9 cellular contexts compared by ENCODE assay signal in genomic region chr16:56910654-56911539, GRCh38. TPM values are rescaled to one million over a fixed set of nuclear protein-coding genes. Genes with fewer than 3 reads are reported as not detected.
DNase-seq lines count a peak whose midpoint lies in the region; ATAC-seq and TF ChIP-seq lines count a peak whose summit lies in the region.
"Had no signal": no experiment of that assay in that cellular context is flagged by ENCODE, and none has a peak within 500 bp of the region (broad histone marks: within the 10 kb centered on the region; RNA-seq: fewer than 3 reads in every experiment).

No MANE protein-coding gene starts in this region.

- H3K27me3 Mint-ChIP-seq in nephron progenitor cell (ENCODE audit: low read depth, poor library complexity) = peaks cover 4% of the 10 kb centered on the region

- ATAC-seq in upper lobe of left lung (ENCODE audit: low FRiP score in 2 of 2) = peak in 1 of 2 donors; percentile 70
- ATAC-seq in GM19463 (IDR thresholded peaks at IDR 0.05; ENCODE audit: unreplicated experiment) = no peak
- no peak for ATAC-seq in GM21786 (IDR thresholded peaks at IDR 0.05; ENCODE audit: unreplicated experiment)

- peaks cover 9% of the 10 kb centered on the region for H3K9me3 Mint-ChIP-seq in nephron progenitor cell
- H3K9me3 Mint-ChIP-seq: central memory CD8-positive, alpha-beta T cell had no signal

- no peak for TF ChIP-seq POLR2A in upper lobe of left lung (IDR thresholded peaks at IDR 0.05)

- no peaks in the 10 kb centered on the region for H3K9me3 ChIP-seq in upper lobe of left lung

- no peaks in the 10 kb centered on the region for H3K27me3 ChIP-seq in upper lobe of left lung

- peaks cover 59% of the 10 kb centered on the region for H3K4me1 Mint-ChIP-seq in nephron progenitor cell
- H3K4me1 Mint-ChIP-seq: central memory CD8-positive, alpha-beta T cell had no signal

- H3K36me3 Mint-ChIP-seq in nephron progenitor cell (ENCODE audit: low read depth) = no peaks in the 10 kb centered on the region

- H3K36me3 ChIP-seq in upper lobe of left lung = no peaks in the 10 kb centered on the region

- no peak for TF ChIP-seq EP300 in upper lobe of left lung (IDR thresholded peaks at IDR 0.05)

- peaks cover 34 to 52% (median 46%) of the 10 kb centered on the region in 4 donors for H3K4me1 ChIP-seq in upper lobe of left lung

- H3K27ac ChIP-seq in upper lobe of left lung = peak overlapping the region; percentile 5 to 68 (median 58)

- no peak overlapping the region for H3K4me3 ChIP-seq in upper lobe of left lung

- no peak overlapping the region for H3K4me3 Mint-ChIP-seq in nephron progenitor cell
- H3K4me3 Mint-ChIP-seq: central memory CD8-positive, alpha-beta T cell had no signal

- WGBS in upper lobe of left lung, 2 donors = 58 to 79% methylated on average over 12 of the region's 12 CpGs

- H3K27ac Mint-ChIP-seq in nephron progenitor cell = no peak overlapping the region

- TF ChIP-seq CTCF in upper lobe of left lung (IDR thresholded peaks at IDR 0.05) (no peak), nephron progenitor cell (IDR thresholded peaks at IDR 0.05) (no peak)

- peak; percentile 80 for DNase-seq in AG08395 (ENCODE audit: low spot score)
- DNase-seq in HCEC 1CT = peak; percentile 63
- DNase-seq in activated CD4-positive, alpha-beta T cell treated with anti-CD3 and anti-CD28 coated beads, Interleukin-2, amount 50 U/mL, for 48 hours = peak; percentile 58 to 72
- DNase-seq in islet precursor cell = peak; percentile 80
- DNase-seq in upper lobe of left lung = peak in 1 of 2 donors; percentile 57
- no peak for DNase-seq in nephron progenitor cell

RNA-seq across cellular contexts. Expression of gene HERPUD1, which starts 21.0 kb away (rescaled TPM):
- total RNA-seq in upper lobe of left lung = 100 to 1,000 TPM in 5 of 6 donors, 10 to 100 TPM in 1; 81.0 to 283 (median 196) TPM

RNA-seq across cellular contexts. Expression of gene SLC12A3, which starts 45.9 kb away (rescaled TPM):
- under 1 TPM in 2 of 6 donors, not detected in 4; 0.06 to 0.61 TPM for total RNA-seq in upper lobe of left lung

RNA-seq across cellular contexts. Expression of gene CETP, which starts 50.9 kb away (rescaled TPM):
- 1 to 10 TPM in 1 of 6 donors, under 1 TPM in 4, not detected in 1; 0.29 to 1.5 (median 0.91) TPM for total RNA-seq in upper lobe of left lung
